ENCODE assay signal across 18 cellular contexts in genomic region chr2:206424134-206424533, GRCh38. TPM values are rescaled to one million over a fixed set of nuclear protein-coding genes. Genes with fewer than 3 reads are reported as not detected.
DNase-seq lines count a peak whose midpoint lies in the region; ATAC-seq and TF ChIP-seq lines count a peak whose summit lies in the region.
"Had no signal": no experiment of that assay in that cellular context is flagged by ENCODE, and none has a peak within 500 bp of the region (broad histone marks: within the 10 kb centered on the region; RNA-seq: fewer than 3 reads in every experiment).

No MANE protein-coding gene starts in this region.

- H3K14ac ChIP-seq in IMR-90 (replicated peaks; ENCODE audit: low read depth, low read length), result no peak overlapping the region

- TF ChIP-seq POLR2A in IMR-90 (IDR thresholded peaks at IDR 0.05; ENCODE audit: low read depth, low read length), result no peak

- DNase-seq in IMR-90, result no peak
- peak; percentile 22 for DNase-seq in adipocyte (ENCODE audit: low read depth)
- peak; percentile 45 for DNase-seq in fibroblast of villous mesenchyme (ENCODE audit: low read depth)
- DNase-seq in pulmonary artery endothelial cell (ENCODE audit: low read depth, low spot score), result peak; percentile 64
- no peak for DNase-seq in HuH-7.5 (ENCODE audit: low spot score)
- DNase-seq in stimulated activated naive CD4-positive, alpha-beta T cell (lab: John Stamatoyannopoulos, UW), result no peak
- DNase-seq in GM23338 (ENCODE audit: low spot score), result no peak
- DNase-seq: DMS53, KG1, NCI-H1092 treated with DMSO at 0.1 percent for 48 hours, NCI-H1436 treated with DMSO at 0.1 percent for 48 hours, NCI-H1930, NCI-H510A, SIG-M5 had no signal

- no peak overlapping the region for H2BK20ac ChIP-seq in IMR-90 (ENCODE audit: low read depth, low read length)

- H4K20me1 ChIP-seq in IMR-90 (ENCODE audit: insufficient read depth, low read length), result no peaks in the 10 kb centered on the region
- H4K20me1 ChIP-seq in GM23338 (replicated peaks; ENCODE audit: insufficient read depth), result no peaks in the 10 kb centered on the region

- H3K27ac ChIP-seq in IMR-90 (ENCODE audit: insufficient read depth, low read length) (no peak overlapping the region), GM23338 (ENCODE audit: low read depth) (no peak overlapping the region)
- H3K27ac ChIP-seq: RWPE1 had no signal

- peaks cover 5% of the 10 kb centered on the region for H3K27me3 Mint-ChIP-seq in GM23338 (ENCODE audit: insufficient read depth, low read depth, poor library complexity)

- H2BK5ac ChIP-seq in IMR-90 (ENCODE audit: low read depth, low read length, poor library complexity, severe bottlenecking), result no peak overlapping the region

- no peaks in the 10 kb centered on the region for H3K9me3 ChIP-seq in IMR-90 (ENCODE audit: control insufficient read depth, insufficient read depth, low read length)
- no peaks in the 10 kb centered on the region for H3K9me3 ChIP-seq in adipocyte (ENCODE audit: control insufficient read depth, low read length)

- H3K79me2 ChIP-seq in GM23338 (replicated peaks; ENCODE audit: insufficient read depth), result no peaks in the 10 kb centered on the region

- CTCF ChIA-PET in IMR-90 (lab: Yijun Ruan, JAX), result interaction anchor here (1.2 kb wide), 2 partner anchors 12 to 14 kb away, joined by 3 read pairs; no protein-coding TSS in a partner anchor

- intact Hi-C loops in IMR-90 (cut with micrococcal nuclease), result no loop called here

- TF ChIP-seq CTCF in IMR-90 (conservative IDR thresholded peaks at IDR 0.05; ENCODE audit: low read depth, low read length) (no peak), fibroblast of villous mesenchyme (IDR thresholded peaks at IDR 0.05; ENCODE audit: insufficient read depth, low read depth, low read length) (no peak), GM23338 (conservative IDR thresholded peaks at IDR 0.05; ENCODE audit: low read depth in 2 of 2) (no peak)

- no peak overlapping the region for H2AK9ac ChIP-seq in IMR-90 (replicated peaks; ENCODE audit: low read depth, low read length, poor library complexity)

- ATAC-seq in IMR-90 (ENCODE audit: low read depth) (peak; percentile 50), GM23338 (no peak)

- H3K4me3 ChIP-seq in IMR-90 (ENCODE audit: insufficient read depth, low read depth, low read length), result no peak overlapping the region
- no peak overlapping the region for H3K4me3 ChIP-seq in adipocyte (ENCODE audit: low read length)
- no peak overlapping the region for H3K4me3 ChIP-seq in fibroblast of villous mesenchyme (ENCODE audit: low read depth, low read length)
- H3K4me3 ChIP-seq in GM23338, result no peak overlapping the region

- H3K4me1 Mint-ChIP-seq in GM23338, result no peaks in the 10 kb centered on the region
- H3K4me1 Mint-ChIP-seq: B cell had no signal

- WGBS in IMR-90 (ENCODE audit: extremely low coverage in 2 of 2, insufficient read length in 1 of 2), 2 experiments, result no CpG with 5 or more reads among the region's 3 CpGs

- H4K5ac ChIP-seq in IMR-90 (ENCODE audit: low read depth, low read length), result no peak overlapping the region

- no peak overlapping the region for H2BK120ac ChIP-seq in IMR-90 (ENCODE audit: low read depth, low read length)

- no peaks in the 10 kb centered on the region for H3K27me3 ChIP-seq in IMR-90 (ENCODE audit: control insufficient read depth, insufficient read depth, low read length)
- H3K27me3 ChIP-seq in adipocyte (replicated peaks; ENCODE audit: control insufficient read depth, insufficient read depth, low read length), result peaks cover 8% of the 10 kb centered on the region
- no peaks in the 10 kb centered on the region for H3K27me3 ChIP-seq in GM23338 (ENCODE audit: insufficient read depth)

- dilution Hi-C loops in IMR-90 (cut with HindIII; ENCODE audit: low sequenced_read_pairs, unreplicated experiment), result no loop called here

- H3K36me3 Mint-ChIP-seq in GM23338 (ENCODE audit: low read depth), result no peaks in the 10 kb centered on the region; the same call in 2 of the 3 replicates
- H3K36me3 Mint-ChIP-seq: CD14-positive monocyte had no signal

- H3K9me2 ChIP-seq in GM23338 (ENCODE audit: insufficient read depth), result 0 out of 2 replicates have a peak, but pooled peaks cover 8% of the 10 kb centered on the region

- no peak overlapping the region for H2AFZ ChIP-seq in IMR-90 (replicated peaks; ENCODE audit: low read length, poor library complexity)
- no peak overlapping the region for H2AFZ ChIP-seq in GM23338

- peaks cover 4% of the 10 kb centered on the region; the same call in 2 of the 3 replicates for H3K9me3 Mint-ChIP-seq in GM23338

- H3K4me1 ChIP-seq in IMR-90 (ENCODE audit: control insufficient read depth, insufficient read depth, low read length) (no peaks in the 10 kb centered on the region), adipocyte (ENCODE audit: control insufficient read depth, insufficient read depth, low read length) (no peaks in the 10 kb centered on the region), GM23338 (ENCODE audit: insufficient read depth) (no peaks in the 10 kb centered on the region)

- H3K4me3 Mint-ChIP-seq in GM23338, result no peak overlapping the region
- H3K4me3 Mint-ChIP-seq: B cell; CD14-positive monocyte; T-helper 1 cell treated with Interleukin-12 subunit alpha and Interleukin-12 subunit beta and Interleukin-4 antibody, amounts not matched to agents 30 μg/mL and 1 μg/mL, for 36 hours had no signal

- POLR2A ChIA-PET in IMR-90 (lab: Charles Lee; ENCODE audit: unreplicated experiment), result no interaction called here

- no peak overlapping the region for H3K56ac ChIP-seq in IMR-90 (ENCODE audit: extremely low read depth, insufficient read depth, low read length)

- no peaks in the 10 kb centered on the region for H3K79me1 ChIP-seq in IMR-90 (ENCODE audit: low read depth in 1 of 2, low read length in 2 of 2)

- no peak overlapping the region for H3K27ac Mint-ChIP-seq in GM23338
- H3K27ac Mint-ChIP-seq: B cell; CD14-positive monocyte; T-helper 1 cell treated with Interleukin-12 subunit alpha and Interleukin-12 subunit beta and Interleukin-4 antibody, amounts not matched to agents 30 μg/mL and 1 μg/mL, for 36 hours had no signal

- H3K9ac ChIP-seq in IMR-90 (ENCODE audit: low read depth, low read length), result no peak overlapping the region
- no peak overlapping the region for H3K9ac ChIP-seq in adipocyte (ENCODE audit: low read length)

- H4K8ac ChIP-seq in IMR-90 (ENCODE audit: low read depth in 2 of 2, low read length in 2 of 2), result no peak overlapping the region

- no peak overlapping the region for H4K91ac ChIP-seq in IMR-90 (ENCODE audit: insufficient read depth, low read depth, low read length)

- TF ChIP-seq RAD21 in IMR-90 (IDR thresholded peaks at IDR 0.05; ENCODE audit: low read length), result no peak

- H3K9me1 ChIP-seq in IMR-90 (ENCODE audit: insufficient read depth, low read length), result no peaks in the 10 kb centered on the region

- no peak overlapping the region for H3K18ac ChIP-seq in IMR-90 (ENCODE audit: low read depth, low read length)

- H3K36me3 ChIP-seq in IMR-90 (ENCODE audit: control insufficient read depth, insufficient read depth, low read length), result no peaks in the 10 kb centered on the region
- no peaks in the 10 kb centered on the region for H3K36me3 ChIP-seq in adipocyte (ENCODE audit: control insufficient read depth, insufficient read depth, low read length, severe bottlenecking)
- no peaks in the 10 kb centered on the region for H3K36me3 ChIP-seq in GM23338 (ENCODE audit: insufficient read depth)

- in situ Hi-C loops in IMR-90 (cut with MboI; ENCODE audit: low sequenced_read_pairs), result no loop called here

- BruUV-seq in IMR-90 (replicated peaks; lab: Mats Ljungman, UMichigan), result no TSS peak

- no peak overlapping the region for H2AK5ac ChIP-seq in IMR-90 (ENCODE audit: low read depth, low read length)

- no peak overlapping the region for H3K23ac ChIP-seq in IMR-90 (ENCODE audit: low read depth, low read length)

- H3K4me2 ChIP-seq in IMR-90 (ENCODE audit: low read depth, low read length) (no peak overlapping the region), GM23338 (no peak overlapping the region)

- H3K4ac ChIP-seq in IMR-90 (ENCODE audit: low read depth, low read length), result no peak overlapping the region

- H2BK15ac ChIP-seq in IMR-90 (ENCODE audit: low read depth, low read length), result no peak overlapping the region

- no peaks in the 10 kb centered on the region for H3F3A ChIP-seq in GM23338 (replicated peaks; ENCODE audit: low read depth)

TF ChIP-seq in IMR-90, 13 proteins besides CTCF, POLR2A, EP300 and RAD21:
- no peak for TF ChIP-seq RFX5 (IDR thresholded peaks at IDR 0.05; ENCODE audit: low read depth, low read length)

TF ChIP-seq in GM23338, 12 proteins besides CTCF, POLR2A, EP300 and RAD21 (continues in another document):
- TF ChIP-seq ZNF331 (CRISPR knock-in tag; IDR thresholded peaks at IDR 0.05; ENCODE audit: low read depth), result no peak
- no peak for TF ChIP-seq EZH2phosphoT487 (IDR thresholded peaks at IDR 0.05; ENCODE audit: unreplicated experiment)
- TF ChIP-seq POLR2AphosphoS5 (IDR thresholded peaks at IDR 0.05; ENCODE audit: low read depth), result no peak
- no peak for TF ChIP-seq NANOG (IDR thresholded peaks at IDR 0.05; ENCODE audit: borderline replicate concordance)

RNA-seq across cellular contexts. Expression of gene ADAM23, which starts 19.2 kb away (rescaled TPM):
- total RNA-seq in IMR-90 (2012; rRNA removed), result 2.9 and 3.9 TPM in 2 replicates
- polyA plus RNA-seq in IMR-90 (2012; rRNA removed), result 7.4 and 10.3 TPM in 2 replicates
- 2.9 TPM in 2 replicates for polyA plus RNA-seq in IMR-90 (2012; cell fraction: cytosol; rRNA removed)
- 1.0 and 4.3 TPM in 2 replicates for polyA plus RNA-seq in IMR-90 (2012; cell fraction: nucleus; rRNA removed; ENCODE audit: low replicate concordance)
- 7.7 and 9.5 TPM in 2 replicates for total RNA-seq in fibroblast of villous mesenchyme
- 5.1 and 15.3 TPM in 2 replicates for total RNA-seq in pulmonary artery endothelial cell
- total RNA-seq in GM23338 (2014; rRNA removed; shearing (Covaris generic)), result 12.0 and 15.9 TPM in 2 replicates
- polyA plus RNA-seq in GM23338 (2016; fragmentation: Nextera tagmentation; extraction: Ambion mirVana), result 9.0 and 11.8 TPM in 2 replicates
- polyA plus RNA-seq: CD14-positive monocyte had no signal

Comparison
In these comparisons a context has a peak if more than half of its experiments do, and no peak if none do; other contexts are left out.
1. DNase-seq: peak in adipocyte (single experiment), fibroblast of villous mesenchyme (single experiment) and pulmonary artery endothelial cell (single experiment); none in IMR-90 (single experiment), HuH-7.5 (single experiment), stimulated activated naive CD4-positive, alpha-beta T cell (0 of 6) and GM23338 (single experiment).